8 cellular contexts compared by ENCODE assay signal in the genomic region with DNA sequence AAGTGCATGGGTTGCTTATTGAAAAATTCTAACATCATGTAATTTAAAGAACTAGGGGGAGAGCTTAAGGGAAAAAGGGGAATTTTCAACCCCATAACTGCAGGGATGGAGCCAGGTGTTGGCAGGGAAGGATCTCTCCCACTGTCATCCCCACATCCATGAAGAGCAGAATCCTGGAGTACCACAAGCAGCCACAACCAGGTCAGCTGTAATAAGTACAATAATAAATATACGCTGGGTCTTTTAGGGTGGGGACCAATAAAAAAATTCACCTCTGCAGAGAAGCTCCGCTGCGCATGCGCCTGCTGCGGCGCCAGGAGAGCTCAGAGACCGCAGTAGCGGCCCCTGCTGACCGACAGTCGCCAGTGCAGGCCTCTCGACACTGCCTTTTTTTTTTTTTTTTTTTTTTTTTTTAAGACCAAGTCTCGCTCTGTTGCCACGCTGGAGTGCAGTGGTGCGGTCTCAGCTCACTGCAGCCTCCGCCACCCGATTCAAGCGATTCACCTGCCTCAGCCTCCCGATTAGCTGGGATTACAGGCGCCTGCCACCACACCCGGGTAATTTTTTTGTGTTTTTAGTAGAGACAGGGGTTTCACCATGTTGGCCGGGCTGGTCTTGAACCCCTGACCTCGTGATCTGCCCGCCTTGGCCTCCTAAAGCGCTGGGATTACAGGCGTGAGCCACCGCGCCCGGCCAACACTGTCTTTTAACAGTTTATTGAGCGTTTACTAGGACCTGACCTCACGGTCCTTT. TPM values are rescaled to one million over a fixed set of nuclear protein-coding genes. Genes with fewer than 3 reads are reported as not detected.
A peak's percentile ranks its signal among the peaks of the same experiment; 100 is the strongest.
DNase-seq lines count a peak whose midpoint lies in the region; ATAC-seq and TF ChIP-seq lines count a peak whose summit lies in the region.

No MANE protein-coding gene starts in this region.

- no peaks in the 10 kb centered on the region for H3K27me3 ChIP-seq in OCI-LY3 (ENCODE audit: low read depth, low read length)

- peaks cover 24% of the 10 kb centered on the region for H4K20me1 ChIP-seq in OCI-LY3 (ENCODE audit: insufficient read depth, low read length)

- ATAC-seq in mucosa of descending colon = peak; percentile 65
- no peak for ATAC-seq in HG02678 (IDR thresholded peaks at IDR 0.05; ENCODE audit: unreplicated experiment)

- H2AFZ ChIP-seq in OCI-LY3 (ENCODE audit: low read depth, low read length) = peak overlapping the region; percentile 91

- peak overlapping the region; percentile 98 for H3K4me2 ChIP-seq in OCI-LY3 (ENCODE audit: low read length)

- H3K9me3 ChIP-seq in OCI-LY3 (ENCODE audit: insufficient read depth, low read length) = no peaks in the 10 kb centered on the region
- no peaks in the 10 kb centered on the region for H3K9me3 ChIP-seq in mucosa of descending colon

- peaks cover 29% of the 10 kb centered on the region for H3K79me2 ChIP-seq in OCI-LY3 (ENCODE audit: low read length)

- H3K9ac ChIP-seq in OCI-LY3 (ENCODE audit: low read length) = peak overlapping the region; percentile 63

- intact Hi-C loops in mucosa of descending colon (cut with DNase I, micrococcal nuclease) = no loop called here

- peak overlapping the region; percentile 82 for H3K27ac ChIP-seq in OCI-LY3 (ENCODE audit: low read length)

- H3K4me1 ChIP-seq in OCI-LY3 (ENCODE audit: low read length) = peaks cover 33% of the 10 kb centered on the region
- peaks cover 31% of the 10 kb centered on the region for H3K4me1 ChIP-seq in mucosa of descending colon (ENCODE audit: low read depth)

- peak overlapping the region; percentile 98 for H3K4me3 ChIP-seq in GM12864 (ENCODE audit: low read depth, low read length)
- peak overlapping the region; percentile 100 for H3K4me3 ChIP-seq in Jurkat, Clone E6-1 (ENCODE audit: low read length)
- H3K4me3 ChIP-seq in OCI-LY3 (ENCODE audit: low read length) = peak overlapping the region; percentile 90
- peak overlapping the region; percentile 95 for H3K4me3 ChIP-seq in epithelial cell of esophagus (ENCODE audit: low read length)
- no peak overlapping the region for H3K4me3 ChIP-seq in mucosa of descending colon

- H3K36me3 ChIP-seq in OCI-LY3 (replicated peaks; ENCODE audit: low read depth, low read length) (peaks cover 23% of the 10 kb centered on the region), mucosa of descending colon (ENCODE audit: low read depth) (peaks cover 4% of the 10 kb centered on the region)

- DNase-seq in GM12864 (ENCODE audit: low read depth) (peak; percentile 69), activated T-cell treated with anti-CD3 and anti-CD28 coated beads for 1 hour (ENCODE audit: low read depth) (peak; percentile 83), epithelial cell of esophagus (ENCODE audit: low read depth) (peak; percentile 76), mucosa of descending colon (peak; percentile 92 to 95 (median 93))
- DNase-seq in Jurkat, Clone E6-1 (ENCODE audit: low read depth, low spot score) = peak; percentile 84
- peak; percentile 62 to 79 for DNase-seq in stimulated activated CD8-positive, alpha-beta memory T cell treated with anti-CD3 and anti-CD28 coated beads, Interleukin-4, amount 100 ng/mL, for 1 hour (ENCODE audit: low read depth in 2 of 2, low spot score in 1 of 2)

- TF ChIP-seq CTCF in GM12864 (IDR thresholded peaks at IDR 0.05; ENCODE audit: low read depth, low read length, missing control alignments) = peak; percentile 92
- TF ChIP-seq CTCF in OCI-LY3 (IDR thresholded peaks at IDR 0.05; ENCODE audit: low read depth, low read length) = peak; percentile 51
- TF ChIP-seq CTCF in epithelial cell of esophagus (IDR thresholded peaks at IDR 0.05; ENCODE audit: insufficient read depth, low read depth, low read length, missing control alignments) = peak; percentile 89
- peak; percentile 93 for TF ChIP-seq CTCF in mucosa of descending colon (IDR thresholded peaks at IDR 0.05)

RNA-seq across cellular contexts. Expression of gene EEF2, which starts 2.5 kb away (rescaled TPM):
- polyA plus RNA-seq in Jurkat, Clone E6-1 (2012; ENCODE audit: insufficient read depth, insufficient read length) = 2,006 TPM
- total RNA-seq in mucosa of descending colon = 1,000 to 10,000 TPM; 1,826 to 2,582 (median 2,012) TPM

RNA-seq across cellular contexts. Expression of gene DAPK3, which starts 16.9 kb away (rescaled TPM):
- 34.8 TPM for polyA plus RNA-seq in Jurkat, Clone E6-1 (2012; ENCODE audit: insufficient read depth, insufficient read length)
- total RNA-seq in mucosa of descending colon = 100 to 1,000 TPM in 1 of 3 donors, 10 to 100 TPM in 2; 51.3 to 121 (median 56.9) TPM

RNA-seq across cellular contexts. Expression of gene PIAS4, which starts 19.7 kb away (rescaled TPM):
- polyA plus RNA-seq in Jurkat, Clone E6-1 (2012; ENCODE audit: insufficient read depth, insufficient read length) = 33.0 TPM
- 10 to 100 TPM; 27.4 to 44.6 (median 29.5) TPM for total RNA-seq in mucosa of descending colon

RNA-seq across cellular contexts. Expression of gene NMRK2, which starts 54.9 kb away (rescaled TPM):
- polyA plus RNA-seq in Jurkat, Clone E6-1 (2012; ENCODE audit: insufficient read depth, insufficient read length) = not detected
- under 1 TPM in 1 of 3 donors, not detected in 2; 0.36 TPM for total RNA-seq in mucosa of descending colon
